ENCODE assay signal across 12 cellular contexts in genomic region chr5:179266291-179267070, GRCh38.
DNase-seq lines count a peak whose midpoint lies in the region; ATAC-seq and TF ChIP-seq lines count a peak whose summit lies in the region.
"Had no signal": no experiment of that assay in that cellular context is flagged by ENCODE, and none has a peak within 500 bp of the region (broad histone marks: within the 10 kb centered on the region; RNA-seq: fewer than 3 reads in every experiment).

No MANE protein-coding gene starts in this region.

- intact Hi-C loops in sciatic nerve (cut with DNase I), result no loop called here

- no peak for TF ChIP-seq CTCF in BE2C (IDR thresholded peaks at IDR 0.05; ENCODE audit: low read depth, low read length)

- ATAC-seq in left lobe of liver (no peak), sciatic nerve (no peak), GM18511 (IDR thresholded peaks at IDR 0.05; ENCODE audit: unreplicated experiment) (no peak), GM18519 (IDR thresholded peaks at IDR 0.05; ENCODE audit: low FRiP score, unreplicated experiment) (no peak)

- H3K4me3 ChIP-seq in BE2C (ENCODE audit: low read depth, low read length), result no peak overlapping the region
- H3K4me3 ChIP-seq: BLaER1 had no signal

- no peaks in the 10 kb centered on the region for H3K9me3 ChIP-seq in BE2C
- H3K9me3 ChIP-seq: BLaER1 had no signal

- peak; percentile 6 for DNase-seq in BE2C
- DNase-seq in amniotic epithelial cell (ENCODE audit: low read depth), result peak; percentile 72
- DNase-seq in left lobe of liver (ENCODE audit: low spot score), result peak; percentile 30
- peak; percentile 60 for DNase-seq in sciatic nerve (ENCODE audit: low spot score)
- DNase-seq in amygdala (lab: John Stamatoyannopoulos, UW), result no peak
- no peak for DNase-seq in activated CD4-positive, alpha-beta T cell treated with anti-CD3 and anti-CD28 coated beads for 48 hours
- DNase-seq: activated CD4-positive, alpha-beta T cell treated with anti-CD3 and anti-CD28 coated beads for 1 hour; activated gamma-delta T cell; NCI-H1105 treated with DMSO at 0.1 percent for 48 hours had no signal

- no peaks in the 10 kb centered on the region for H3K27me3 ChIP-seq in BE2C
- H3K27me3 ChIP-seq: BLaER1 had no signal

- peaks cover 5% of the 10 kb centered on the region for H3K4me1 ChIP-seq in BE2C

- H3K36me3 ChIP-seq in BE2C, result no peaks in the 10 kb centered on the region
- H3K36me3 ChIP-seq: BLaER1 had no signal

Comparison
In these comparisons a context has a peak if more than half of its experiments do, and no peak if none do; other contexts are left out.
1. DNase-seq: peak in BE2C (single experiment), amniotic epithelial cell (single experiment), left lobe of liver (single experiment) and sciatic nerve (single experiment); none in amygdala (0 of 56) and activated CD4-positive, alpha-beta T cell treated with anti-CD3 and anti-CD28 coated beads for 48 hours (single experiment).